ENCODE assay signal across 21 cellular contexts in genomic region chr14:78805586-78805985, GRCh38.
DNase-seq lines count a peak whose midpoint lies in the region; ATAC-seq and TF ChIP-seq lines count a peak whose summit lies in the region.
"Had no signal": no experiment of that assay in that cellular context is flagged by ENCODE, and none has a peak within 500 bp of the region (broad histone marks: within the 10 kb centered on the region; RNA-seq: fewer than 3 reads in every experiment).

No MANE protein-coding gene starts in this region.

- no peaks in the 10 kb centered on the region for H3K36me3 ChIP-seq in osteoblast (ENCODE audit: insufficient read depth, low read length)

- H3K4me1 ChIP-seq in osteoblast (ENCODE audit: insufficient read depth, low read length) = no peaks in the 10 kb centered on the region
- H3K4me1 ChIP-seq: A549 had no signal

- H3K4me3 ChIP-seq in fibroblast of villous mesenchyme (ENCODE audit: low read depth, low read length) = no peak overlapping the region
- no peak overlapping the region for H3K4me3 ChIP-seq in osteoblast (ENCODE audit: insufficient read depth, low read length)
- H3K4me3 ChIP-seq: A549, GM23248 had no signal

- DNase-seq in NCI-H2171 treated with DMSO at 0.1 percent for 48 hours (lab: John Stamatoyannopoulos, UW) (peak; percentile 9), NCI-H2171 (lab: John Stamatoyannopoulos, UW) (no peak), HCEC 1CT (peak; percentile 48), fibroblast of villous mesenchyme (ENCODE audit: low read depth) (peak; percentile 2), osteoblast (ENCODE audit: insufficient read length, low spot score, missing footprints) (peak; percentile 10), NCI-H2227 (lab: John Stamatoyannopoulos, UW; ENCODE audit: unreplicated experiment) (no peak), NCI-H1092 (lab: John Stamatoyannopoulos, UW) (no peak)
- DNase-seq: ACHN; AML-193; C1 segment of cervical spinal cord; Calu3; CD4-positive, alpha-beta memory T cell; COR-L47; DMS153; DND-41; GM23248; H7 had no signal

- H3K27ac ChIP-seq in osteoblast (ENCODE audit: low read depth, low read length) = no peak overlapping the region
- H3K27ac ChIP-seq: 22Rv1, A549, GM23248 had no signal

- ATAC-seq in GM18511 (IDR thresholded peaks at IDR 0.05; ENCODE audit: unreplicated experiment) = no peak
- ATAC-seq: A549, HCT116 had no signal

- H4K20me1 ChIP-seq in osteoblast (ENCODE audit: insufficient read depth, low read length) = no peaks in the 10 kb centered on the region

- no peak overlapping the region for H2AFZ ChIP-seq in osteoblast (ENCODE audit: low read length)
- H2AFZ ChIP-seq: GM23248 had no signal

- no peaks in the 10 kb centered on the region for H3K9me3 ChIP-seq in osteoblast (ENCODE audit: low read depth, low read length)
- H3K9me3 ChIP-seq: A549 had no signal

- H3K79me2 ChIP-seq in osteoblast (ENCODE audit: insufficient read depth, low read length) = no peaks in the 10 kb centered on the region

- TF ChIP-seq CTCF in fibroblast of villous mesenchyme (IDR thresholded peaks at IDR 0.05; ENCODE audit: insufficient read depth, low read depth, low read length) (no peak), osteoblast (IDR thresholded peaks at IDR 0.05; ENCODE audit: extremely low read depth, low read depth, low read length) (no peak)

- no peaks in the 10 kb centered on the region for H3K27me3 ChIP-seq in osteoblast (ENCODE audit: insufficient read depth, low read length)

- H3K4me2 ChIP-seq in osteoblast (ENCODE audit: insufficient read depth, low read length) = no peak overlapping the region
- H3K4me2 ChIP-seq: A549 had no signal

Comparison
In these comparisons a context has a peak if more than half of its experiments do, and no peak if none do; other contexts are left out.
1. DNase-seq: peak in NCI-H2171 treated with DMSO at 0.1 percent for 48 hours (single experiment), HCEC 1CT (single experiment), fibroblast of villous mesenchyme (single experiment) and osteoblast (single experiment); none in NCI-H2171 (single experiment), NCI-H2227 (single experiment) and NCI-H1092 (single experiment).